In the genomic region with DNA sequence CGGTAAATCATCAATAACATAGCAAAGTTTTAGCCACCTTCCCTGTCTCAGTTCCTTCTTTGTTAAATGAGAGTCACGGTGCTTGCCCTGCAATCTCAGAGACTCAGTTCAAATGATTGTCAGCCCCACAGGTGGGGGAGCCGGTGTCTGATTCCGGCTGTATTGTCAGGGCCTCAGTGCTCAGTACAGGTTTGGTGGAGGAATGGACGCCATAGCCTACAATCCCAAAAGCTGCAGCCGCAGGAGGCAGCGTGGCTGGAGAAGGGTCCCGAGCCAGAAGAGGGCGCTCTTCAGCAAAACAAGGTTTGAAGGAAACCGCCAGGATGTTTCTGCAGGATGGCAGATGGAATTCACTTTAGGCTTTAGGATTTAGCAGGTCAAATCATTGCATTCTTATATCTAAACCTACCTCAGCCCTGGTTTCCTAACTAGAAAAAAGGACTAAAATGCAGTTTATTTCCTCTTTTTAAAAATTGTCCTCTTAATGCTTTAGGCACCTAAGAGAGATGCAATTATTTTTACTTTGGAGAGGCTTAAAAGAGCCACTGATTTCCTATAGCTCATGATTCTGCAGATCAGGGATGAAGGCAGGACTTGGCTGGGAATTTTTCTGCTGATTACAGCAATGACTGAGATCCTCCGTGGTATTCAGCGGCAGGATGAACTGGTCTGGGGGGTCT, we compare ENCODE assay signal across 8 cellular contexts. TPM values are rescaled to one million over a fixed set of nuclear protein-coding genes. Genes with fewer than 3 reads are reported as not detected.
DNase-seq lines count a peak whose midpoint lies in the region; ATAC-seq and TF ChIP-seq lines count a peak whose summit lies in the region.

No MANE protein-coding gene starts in this region.

- no peak overlapping the region for H3K4me2 ChIP-seq in PC-9

- H3K9me2 ChIP-seq in PC-9 (ENCODE audit: insufficient read depth), result no peaks in the 10 kb centered on the region

- CTCF ChIA-PET in PC-9 (lab: Charles Lee), result interaction anchor here (0.6 to 2.4 kb wide), 17 partner anchors 93 to 675 kb away, joined by 3 to 28 read pairs (median 3); no protein-coding TSS in a partner anchor

- H3K36me3 Mint-ChIP-seq in activated T-cell treated with anti-CD3 and anti-CD28 coated beads, Interleukin-2, amount 50 U/mL, for 4 hours (ENCODE audit: insufficient read depth), result no peaks in the 10 kb centered on the region
- no peaks in the 10 kb centered on the region for H3K36me3 Mint-ChIP-seq in natural killer cell treated with Interleukin-12 subunit alpha and Interleukin-12 subunit beta and Interleukin-15 and Interleukin-18, amount 100 ng/mL, for 72 hours

- H3K27ac Mint-ChIP-seq in natural killer cell treated with Interleukin-12 subunit alpha and Interleukin-12 subunit beta and Interleukin-15 and Interleukin-18, amount 100 ng/mL, for 72 hours, result no peak overlapping the region

- H3K9me3 ChIP-seq in PC-9 (ENCODE audit: insufficient read depth, low read depth), result no peaks in the 10 kb centered on the region

- H3K9me3 Mint-ChIP-seq in activated T-cell treated with anti-CD3 and anti-CD28 coated beads, Interleukin-2, amount 50 U/mL, for 4 hours, result no peaks in the 10 kb centered on the region
- no peaks in the 10 kb centered on the region for H3K9me3 Mint-ChIP-seq in natural killer cell treated with Interleukin-12 subunit alpha and Interleukin-12 subunit beta and Interleukin-15 and Interleukin-18, amount 100 ng/mL, for 72 hours

- peaks cover 8% of the 10 kb centered on the region; the same call in 1 of the 2 replicates for H3F3A ChIP-seq in PC-9 (ENCODE audit: insufficient read depth, low read depth)

- H2AFZ ChIP-seq in PC-9, result no peak overlapping the region; the same call in 1 of the 2 replicates

- peaks cover 8% of the 10 kb centered on the region for H3K4me1 Mint-ChIP-seq in activated T-cell treated with anti-CD3 and anti-CD28 coated beads, Interleukin-2, amount 50 U/mL, for 4 hours (ENCODE audit: low read depth)
- H3K4me1 Mint-ChIP-seq in natural killer cell treated with Interleukin-12 subunit alpha and Interleukin-12 subunit beta and Interleukin-15 and Interleukin-18, amount 100 ng/mL, for 72 hours (ENCODE audit: low read depth in 2 of 2), result peaks cover 10 to 11% of the 10 kb centered on the region in 2 donors

- no peaks in the 10 kb centered on the region for H3K36me3 ChIP-seq in PC-9 (ENCODE audit: low read depth)

- TF ChIP-seq CTCF in LNCAP (IDR thresholded peaks at IDR 0.05) (peak; percentile 90), PC-9 (conservative IDR thresholded peaks at IDR 0.05) (peak; percentile 99)

- DNase-seq in DMS79 treated with DMSO at 0.1 percent for 48 hours (lab: John Stamatoyannopoulos, UW) (peak; percentile 92), PC-9 (peak; percentile 77 to 97), fibroblast of gingiva (ENCODE audit: low read depth) (peak; percentile 66), superior temporal gyrus (ENCODE audit: extremely low spot score) (peak; percentile 96)
- peak; percentile 72 for DNase-seq in activated T-cell treated with anti-CD3 and anti-CD28 coated beads, Interleukin-2, amount 50 U/mL, for 4 hours
- DNase-seq in natural killer cell treated with Interleukin-12 subunit alpha and Interleukin-12 subunit beta and Interleukin-15 and Interleukin-18, amount 100 ng/mL, for 72 hours (ENCODE audit: low spot score), result peak; percentile 73

- H3K27ac ChIP-seq in PC-9, result no peak overlapping the region

- intact Hi-C loops in PC-9 (cut with micrococcal nuclease; ENCODE audit: unreplicated experiment), result loop anchor here (1.0 to 10.0 kb wide), 13 partner anchors 119 to 1337 kb away; no protein-coding TSS in a partner anchor

- no peak overlapping the region for H3K4me3 ChIP-seq in PC-9

- no peaks in the 10 kb centered on the region for H4K20me1 ChIP-seq in PC-9 (ENCODE audit: insufficient read depth)

- H3K27me3 ChIP-seq in PC-9 (ENCODE audit: insufficient read depth, low read depth), result no peaks in the 10 kb centered on the region

- H3K27me3 Mint-ChIP-seq in activated T-cell treated with anti-CD3 and anti-CD28 coated beads, Interleukin-2, amount 50 U/mL, for 4 hours (ENCODE audit: low read depth), result no peaks in the 10 kb centered on the region
- peaks cover 7 to 8% of the 10 kb centered on the region in 2 donors for H3K27me3 Mint-ChIP-seq in natural killer cell treated with Interleukin-12 subunit alpha and Interleukin-12 subunit beta and Interleukin-15 and Interleukin-18, amount 100 ng/mL, for 72 hours

- ATAC-seq in activated T-cell treated with anti-CD3 and anti-CD28 coated beads, Interleukin-2, amount 50 U/mL, for 4 hours, result peak; percentile 66 to 70
- ATAC-seq in natural killer cell treated with Interleukin-12 subunit alpha and Interleukin-12 subunit beta and Interleukin-15 and Interleukin-18, amount 100 ng/mL, for 72 hours, result peak in 1 of 2 donors; percentile 68
- ATAC-seq in HG03039 (IDR thresholded peaks at IDR 0.05; ENCODE audit: unreplicated experiment), result no peak

- H3K4me3 Mint-ChIP-seq in activated T-cell treated with anti-CD3 and anti-CD28 coated beads, Interleukin-2, amount 50 U/mL, for 4 hours, result no peak overlapping the region
- no peak overlapping the region for H3K4me3 Mint-ChIP-seq in natural killer cell treated with Interleukin-12 subunit alpha and Interleukin-12 subunit beta and Interleukin-15 and Interleukin-18, amount 100 ng/mL, for 72 hours

- POLR2A ChIA-PET in PC-9 (lab: Charles Lee; ENCODE audit: unreplicated experiment), result interaction anchor here (0.6 kb wide), 2 partner anchors 182 to 271 kb away, joined by 5 read pairs; a partner anchor contains a TSS

- BruUV-seq in PC-9 (replicated peaks; lab: Mats Ljungman, UMichigan), result no TSS peak

- H3K79me2 ChIP-seq in PC-9 (ENCODE audit: low read depth), result no peaks in the 10 kb centered on the region

- peaks cover 15% of the 10 kb centered on the region for H3K4me1 ChIP-seq in PC-9 (replicated peaks; ENCODE audit: insufficient read depth)

RNA-seq across cellular contexts. Expression of a gene that starts 29.2 kb away (rescaled TPM):
- total RNA-seq in PC-9 (2021), result 84.6 and 154 TPM in 2 replicates
- total RNA-seq in activated T-cell treated with anti-CD3 and anti-CD28 coated beads, Interleukin-2, amount 50 U/mL, for 4 hours, result 10 to 100 TPM; 16.8 to 19.5 (median 18.1) TPM
- 10 to 100 TPM; 25.3 to 35.2 TPM for total RNA-seq in natural killer cell treated with Interleukin-12 subunit alpha and Interleukin-12 subunit beta and Interleukin-15 and Interleukin-18, amount 100 ng/mL, for 72 hours
